ENCODE assay signal across 1 cellular context in genomic region chr21:37226356-37226920, GRCh38.
TF ChIP-seq lines count a peak whose summit lies in the region.

No MANE protein-coding gene starts in this region.

TF ChIP-seq in K562, 482 proteins besides CTCF, POLR2A, EP300 and RAD21 (continued from another document):
- TF ChIP-seq ZNF518B (CRISPR knock-in tag; IDR thresholded peaks at IDR 0.05), result no peak
